Comparison of ENCODE assay signal across 15 cellular contexts in the genomic region with DNA sequence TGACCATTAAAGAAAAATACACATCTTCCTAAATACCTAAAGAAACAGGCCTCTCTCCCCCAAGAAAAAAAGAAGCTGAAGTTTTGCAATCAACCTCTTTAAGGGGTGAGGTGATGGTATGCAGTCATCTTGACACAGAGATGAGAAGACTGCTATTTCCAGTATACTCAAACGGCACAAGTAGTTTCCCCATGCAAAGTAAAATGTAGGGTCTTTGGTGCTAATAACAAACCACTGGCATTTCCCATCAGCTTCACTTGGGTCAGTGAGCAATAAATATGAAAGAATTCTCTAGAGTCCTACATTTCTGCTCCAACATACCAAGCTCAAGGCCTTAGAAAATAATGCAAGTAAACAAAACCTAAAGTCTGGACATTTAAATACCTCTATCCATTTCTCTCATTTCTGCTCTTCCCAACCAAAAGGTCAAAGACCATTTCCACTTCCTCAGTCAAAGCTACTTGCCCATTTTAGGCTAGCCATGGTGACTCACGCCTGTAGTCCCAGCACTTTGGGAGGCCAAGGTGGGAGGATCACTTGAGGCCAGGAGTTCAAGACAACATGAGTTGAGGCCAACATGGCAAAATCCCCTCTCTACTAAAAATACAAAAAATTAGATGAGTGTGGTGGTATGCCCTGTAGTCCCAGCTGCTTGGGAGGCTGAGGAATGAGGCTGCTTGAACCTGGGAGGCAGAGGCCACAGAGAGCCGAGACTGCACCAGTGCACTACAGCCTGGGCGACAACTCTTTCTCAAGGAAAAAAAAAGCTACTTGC. TPM values are rescaled to one million over a fixed set of nuclear protein-coding genes. Genes with fewer than 3 reads are reported as not detected.
A peak's percentile ranks its signal among the peaks of the same experiment; 100 is the strongest.
DNase-seq lines count a peak whose midpoint lies in the region; ATAC-seq and TF ChIP-seq lines count a peak whose summit lies in the region.
"Had no signal": no experiment of that assay in that cellular context is flagged by ENCODE, and none has a peak within 500 bp of the region (broad histone marks: within the 10 kb centered on the region; RNA-seq: fewer than 3 reads in every experiment).

No MANE protein-coding gene starts in this region.

- peaks cover 16% of the 10 kb centered on the region; the same call in 1 of the 2 replicates for H3F3A ChIP-seq in GM23248 (ENCODE audit: insufficient read depth)

- H4K20me1 ChIP-seq in GM23248 (ENCODE audit: insufficient read depth), result no peaks in the 10 kb centered on the region

- H3K9ac ChIP-seq in GM23248, result 0 out of 2 replicates have a peak overlapping the region, but pooled peaks have one; percentile 10

- H3K4me2 ChIP-seq in GM23248 (ENCODE audit: unreplicated experiment), result no peak overlapping the region

- TF ChIP-seq CTCF in chondrocyte (IDR thresholded peaks at IDR 0.05), result no peak
- TF ChIP-seq CTCF in gastrocnemius medialis (IDR thresholded peaks at IDR 0.05 in 4 of 5, conservative IDR thresholded peaks at IDR 0.05 in 1 of 5), result no peak

- no peak overlapping the region for H2AFZ ChIP-seq in GM23248

- H3K36me3 ChIP-seq in GM23248 (ENCODE audit: low read depth), result peaks cover 60% of the 10 kb centered on the region
- H3K36me3 ChIP-seq in gastrocnemius medialis, result peaks cover 0 to 14% of the 10 kb centered on the region in 2 donors

- H3K27me3 ChIP-seq in GM23248 (replicated peaks; ENCODE audit: insufficient read depth) (no peaks in the 10 kb centered on the region), gastrocnemius medialis (no peaks in the 10 kb centered on the region)
- H3K27me3 ChIP-seq: heart left ventricle, right atrium auricular region had no signal

- DNase-seq in GM23248, result peak; percentile 40
- DNase-seq in M059J (ENCODE audit: low read depth), result peak; percentile 8
- no peak for DNase-seq in chondrocyte (ENCODE audit: low spot score)
- no peak for DNase-seq in gastrocnemius medialis
- DNase-seq in globus pallidus (ENCODE audit: low spot score), result no peak
- DNase-seq in posterior cingulate gyrus, result no peak
- DNase-seq: cerebellar nuclear complex; GF-D8; heart left ventricle; NCI-H2081 treated with DMSO at 0.1 percent for 48 hours; NCI-H774; RPMI8226; stimulated activated CD4-positive, alpha-beta T cell treated with anti-CD3 and anti-CD28 coated beads, Interleukin-4, amount 100 ng/mL, for 24 hours had no signal

- peaks cover 8% of the 10 kb centered on the region for H3K4me1 Mint-ChIP-seq in chondrocyte (ENCODE audit: low read depth)

- intact Hi-C loops in gastrocnemius medialis (cut with DNase I; ENCODE audit: low total_unique reads), result loop anchor here (2.0 kb wide), 1 partner anchor 66 kb away; the partner anchor contains the start of gene ART1
- intact Hi-C loops in posterior cingulate gyrus (cut with DNase I), result no loop called here

- H3K27ac Mint-ChIP-seq in chondrocyte (ENCODE audit: unreplicated experiment), result peak overlapping the region; percentile 12

- peak; percentile 17 to 57 for ATAC-seq in gastrocnemius medialis
- ATAC-seq in GM21447 (IDR thresholded peaks at IDR 0.05; ENCODE audit: unreplicated experiment), result no peak
- ATAC-seq: heart left ventricle had no signal

- H3K9me3 Mint-ChIP-seq in chondrocyte (ENCODE audit: low read depth), result no peaks in the 10 kb centered on the region

- H3K4me1 ChIP-seq in GM23248 (ENCODE audit: insufficient read depth) (peaks cover 22% of the 10 kb centered on the region), gastrocnemius medialis (peaks cover 57 to 59% of the 10 kb centered on the region in 2 donors)
- H3K4me1 ChIP-seq: right atrium auricular region had no signal

- peak overlapping the region; percentile 52 for H3K27ac ChIP-seq in GM23248
- H3K27ac ChIP-seq in gastrocnemius medialis, result peak overlapping the region; percentile 83 to 91 (median 86)
- H3K27ac ChIP-seq: heart left ventricle, right atrium auricular region had no signal

- H3K27me3 Mint-ChIP-seq in chondrocyte (ENCODE audit: low read depth), result no peaks in the 10 kb centered on the region

- H3K79me2 ChIP-seq in GM23248 (ENCODE audit: insufficient read depth), result peaks cover 37% of the 10 kb centered on the region

- H3K36me3 Mint-ChIP-seq in chondrocyte (ENCODE audit: low read depth), result peaks cover 30% of the 10 kb centered on the region

- in situ Hi-C loops in GM23248 (cut with MboI) (no loop called here), gastrocnemius medialis (cut with MboI; ENCODE audit: low sequenced_read_pairs in 4 of 4) (no loop called here)

- TF ChIP-seq POLR2A in gastrocnemius medialis (IDR thresholded peaks at IDR 0.05), result no peak

- H3K9me3 ChIP-seq in GM23248 (ENCODE audit: low read depth), result no peaks in the 10 kb centered on the region
- H3K9me3 ChIP-seq in gastrocnemius medialis, result no peaks in the 10 kb centered on the region
- H3K9me3 ChIP-seq: heart left ventricle, right atrium auricular region had no signal

- WGBS in GM23248 (ENCODE audit: low coverage in 1 of 2, low lambda C conversion rate in 2 of 2, missing lambda C conversion rate in 2 of 2), 2 experiments, result 87 to 88% methylated on average over 4 of the region's 4 CpGs

- H3K9me2 ChIP-seq in GM23248 (ENCODE audit: insufficient read depth), result no peaks in the 10 kb centered on the region

- H3K4me3 Mint-ChIP-seq in chondrocyte (ENCODE audit: unreplicated experiment), result no peak overlapping the region

- H3K4me3 ChIP-seq in GM23248 (no peak overlapping the region), gastrocnemius medialis (no peak overlapping the region)
- H3K4me3 ChIP-seq: heart left ventricle, right atrium auricular region had no signal

RNA-seq across cellular contexts. Expression of gene CHRNA10, which starts 39.5 kb away (rescaled TPM):
- 0.51 and 0.65 TPM in 2 replicates for total RNA-seq in GM23248 (2014; rRNA removed; shearing (Covaris generic))
- 0.28 and 0.44 TPM in 2 replicates for polyA plus RNA-seq in GM23248 (2016; fragmentation: Nextera tagmentation; extraction: Ambion mirVana)
- 0.86 and 0.94 TPM in 2 replicates for total RNA-seq in M059J (2014; rRNA removed; shearing (Covaris generic))
- total RNA-seq in chondrocyte (0.75 to 1.2 TPM (median 0.79 TPM) in 3 replicates), gastrocnemius medialis (1 to 10 TPM in 1 of 4 donors, under 1 TPM in 1, not detected in 2; 0.24 to 3.3 TPM)

Comparison
In these comparisons a context has a peak if more than half of its experiments do, and no peak if none do; other contexts are left out.
1. DNase-seq: peak in GM23248 (single experiment) and M059J (single experiment); none in chondrocyte (single experiment), gastrocnemius medialis (0 of 2), globus pallidus (single experiment) and posterior cingulate gyrus (0 of 10).